8 cellular contexts compared by ENCODE assay signal in the genomic region with DNA sequence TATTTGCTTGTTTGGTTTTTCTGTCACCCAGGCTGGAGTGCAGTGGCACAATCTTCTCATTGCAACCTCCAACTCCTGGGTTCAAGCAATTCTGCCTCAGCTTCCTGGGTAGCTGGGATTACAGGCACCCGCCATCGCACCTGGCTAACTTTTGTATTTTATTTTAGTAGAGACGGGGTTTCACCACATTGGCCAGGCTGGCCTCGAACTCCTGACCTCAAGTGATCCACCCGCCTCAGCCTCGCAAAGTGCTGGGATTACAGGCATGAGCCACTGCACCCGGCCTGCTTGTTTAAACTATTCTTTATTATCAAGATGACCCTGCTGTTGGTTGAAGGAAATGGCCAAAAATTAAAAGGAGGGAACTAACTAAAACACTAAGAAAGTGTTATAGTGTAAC. TPM values are rescaled to one million over a fixed set of nuclear protein-coding genes. Genes with fewer than 3 reads are reported as not detected.
DNase-seq lines count a peak whose midpoint lies in the region; ATAC-seq, FAIRE-seq and TF ChIP-seq lines count a peak whose summit lies in the region.
"Not testable (repeated sequence)": the region's sequence is repeated elsewhere in the genome, so short reads cannot be mapped to it uniquely, and the experiment has no call there.

No MANE protein-coding gene starts in this region.

- H4K20me1 ChIP-seq in PC-9 (ENCODE audit: insufficient read depth) (peaks cover 100% of the 10 kb centered on the region), H1 (replicated peaks in 1 of 2; ENCODE audit: control insufficient read depth in 1 of 2, insufficient read depth in 2 of 2, low read length in 2 of 2) (peaks cover 21 to 61% of the 10 kb centered on the region in 2 experiments)

- H3K4me2 ChIP-seq in PC-9 = 0 out of 2 replicates have a peak overlapping the region, but pooled peaks have one; percentile 5
- not testable (repeated sequence) for H3K4me2 ChIP-seq in H1 (ENCODE audit: insufficient read depth in 1 of 2, low read depth in 2 of 2, low read length in 2 of 2)

- CTCF ChIA-PET in PC-9 (lab: Charles Lee) = not testable (repeated sequence)
- CTCF ChIA-PET in H1 (lab: Charles Lee; ENCODE audit: partially characterized antibody) = interaction anchor here (1.5 kb wide), 1 partner anchor 19 kb away, joined by 4 read pairs; no protein-coding TSS in a partner anchor
- CTCF ChIA-PET in naive thymus-derived CD4-positive, alpha-beta T cell (lab: Charles Lee) = interaction anchor here (2.3 kb wide), 1 partner anchor 14 kb away, joined by 8 read pairs; no protein-coding TSS in a partner anchor

- H4K8ac ChIP-seq in H1 (ENCODE audit: extremely low read depth, insufficient read depth, low read length) = not testable (repeated sequence)

- not testable (repeated sequence) for H3K4ac ChIP-seq in H1 (replicated peaks; ENCODE audit: insufficient read length, low read depth, low read length)

- not testable (repeated sequence) for DNase-seq in CD4-positive, CD25-positive, alpha-beta regulatory T cell; PC-9; H1 (ENCODE audit: low read depth in 1 of 2, low spot score in 2 of 2); naive thymus-derived CD4-positive, alpha-beta T cell
- peak; percentile 48 for DNase-seq in activated CD8-positive, alpha-beta memory T cell treated with anti-CD3 and anti-CD28 coated beads for 24 hours
- DNase-seq in activated effector memory CD4-positive, alpha-beta T cell treated with anti-CD3 and anti-CD28 coated beads, Interleukin-2, amount 50 U/mL, for 16 hours = peak; percentile 61

- H3K79me1 ChIP-seq in H1 (ENCODE audit: low read depth, low read length) = not testable (repeated sequence)

- H2AK5ac ChIP-seq in H1 (ENCODE audit: low read depth, low read length) = not testable (repeated sequence)

- H4K5ac ChIP-seq in H1 (ENCODE audit: insufficient read length, low read depth, low read length) = not testable (repeated sequence)

- H3K56ac ChIP-seq in H1 (replicated peaks; ENCODE audit: insufficient read length, low read depth, low read length) = not testable (repeated sequence)

- intact Hi-C loops in PC-9 (cut with micrococcal nuclease; ENCODE audit: unreplicated experiment) = not testable (repeated sequence)
- intact Hi-C loops in naive thymus-derived CD4-positive, alpha-beta T cell (cut with micrococcal nuclease) = loop anchor here in 1 of 2 donors (2.0 kb wide), 1 partner anchor 15 kb away; no protein-coding TSS in a partner anchor

- TF ChIP-seq RAD21 in H1 (IDR thresholded peaks at IDR 0.05 in 1 of 2, conservative IDR thresholded peaks at IDR 0.05 in 1 of 2; ENCODE audit: low read depth in 2 of 2, low read length in 2 of 2) = not testable (repeated sequence)

- H3K27me3 Mint-ChIP-seq in CD4-positive, CD25-positive, alpha-beta regulatory T cell; IgD-negative memory B cell; naive thymus-derived CD4-positive, alpha-beta T cell; stimulated activated naive CD8-positive, alpha-beta T cell treated with anti-CD3 and anti-CD28 coated beads, Interleukin-15, Interleukin-2, amounts not matched to agents 100 ng/mL and 50 ng/mL, for 24 hours: not testable (repeated sequence)

- not testable (repeated sequence) for H2BK5ac ChIP-seq in H1 (ENCODE audit: low read depth, low read length)

- H2AFZ ChIP-seq in PC-9; H1 (ENCODE audit: low read length): not testable (repeated sequence)

- BruUV-seq in PC-9 (replicated peaks; lab: Mats Ljungman, UMichigan) = not testable (repeated sequence)

- not testable (repeated sequence) for H4K91ac ChIP-seq in H1 (replicated peaks; ENCODE audit: insufficient read length, low read length)

- not testable (repeated sequence) for H3K23me2 ChIP-seq in H1 (ENCODE audit: low read depth, low read length)

- not testable (repeated sequence) for H3K23ac ChIP-seq in H1 (ENCODE audit: insufficient read length)

- H2BK15ac ChIP-seq in H1 (ENCODE audit: low read length) = not testable (repeated sequence)

- peaks cover 100% of the 10 kb centered on the region for H3K79me2 ChIP-seq in PC-9 (ENCODE audit: low read depth)
- peaks cover 71 to 100% of the 10 kb centered on the region in 2 experiments for H3K79me2 ChIP-seq in H1 (ENCODE audit: control insufficient read depth in 1 of 2, insufficient read depth in 2 of 2, low read length in 2 of 2)

- peaks cover 29% of the 10 kb centered on the region for H3F3A ChIP-seq in PC-9 (ENCODE audit: insufficient read depth, low read depth)

- not testable (repeated sequence) for H2BK12ac ChIP-seq in H1 (ENCODE audit: low read depth, low read length)

- WGBS in H1 (ENCODE audit: extremely low coverage in 1 of 2, insufficient coverage in 1 of 2, insufficient read length in 1 of 2, insufficient replicate concordance in 2 of 2, low coverage in 1 of 2, low lambda C conversion rate in 2 of 2, missing lambda C conversion rate in 1 of 2), 2 experiments = 92% methylated on average over 7 of the region's 7 CpGs; no CpG with 5 or more reads in 1 of the 2 experiments

- not testable (repeated sequence) for H2BK120ac ChIP-seq in H1 (replicated peaks; ENCODE audit: low read depth, low read length)

- not testable (repeated sequence) for FAIRE-seq in H1 (lab: Jason Lieb, UNC)

- not testable (repeated sequence) for H3K9me3 Mint-ChIP-seq in CD4-positive, CD25-positive, alpha-beta regulatory T cell; IgD-negative memory B cell; naive thymus-derived CD4-positive, alpha-beta T cell; stimulated activated naive CD8-positive, alpha-beta T cell treated with anti-CD3 and anti-CD28 coated beads, Interleukin-15, Interleukin-2, amounts not matched to agents 100 ng/mL and 50 ng/mL, for 24 hours

- H3K14ac ChIP-seq in H1 (ENCODE audit: insufficient read length) = not testable (repeated sequence)

- peaks cover 76% of the 10 kb centered on the region for H3K4me1 ChIP-seq in CD4-positive, CD25-positive, alpha-beta regulatory T cell (ENCODE audit: control insufficient read depth, insufficient read depth, low read length, poor library complexity, severe bottlenecking)
- H3K4me1 ChIP-seq in PC-9 (replicated peaks; ENCODE audit: insufficient read depth) = peaks cover 44% of the 10 kb centered on the region
- not testable (repeated sequence) for H3K4me1 ChIP-seq in H1 (replicated peaks in 1 of 4; ENCODE audit: control insufficient read depth in 3 of 4, insufficient read depth in 4 of 4, low read length in 3 of 4)
- H3K4me1 ChIP-seq in naive thymus-derived CD4-positive, alpha-beta T cell (ENCODE audit: control insufficient read depth in 2 of 2, insufficient read depth in 2 of 2, low read length in 2 of 2) = peaks cover 30 to 71% of the 10 kb centered on the region in 2 donors

- not testable (repeated sequence) for H3K9me3 ChIP-seq in CD4-positive, CD25-positive, alpha-beta regulatory T cell (ENCODE audit: control insufficient read depth in 2 of 2, low read length in 2 of 2); PC-9 (ENCODE audit: insufficient read depth, low read depth); H1 (ENCODE audit: insufficient read depth in 2 of 2, low read depth in 1 of 2, low read length in 1 of 2); naive thymus-derived CD4-positive, alpha-beta T cell (ENCODE audit: control insufficient read depth in 2 of 3, low read length in 3 of 3)

- peaks cover 62 to 99% (median 79%) of the 10 kb centered on the region in 4 donors for H3K4me1 Mint-ChIP-seq in CD4-positive, CD25-positive, alpha-beta regulatory T cell
- H3K4me1 Mint-ChIP-seq in IgD-negative memory B cell = peaks cover 54 to 70% (median 60%) of the 10 kb centered on the region in 3 donors
- H3K4me1 Mint-ChIP-seq in naive thymus-derived CD4-positive, alpha-beta T cell = peaks cover 59 to 96% (median 83%) of the 10 kb centered on the region in 7 donors
- H3K4me1 Mint-ChIP-seq in stimulated activated naive CD8-positive, alpha-beta T cell treated with anti-CD3 and anti-CD28 coated beads, Interleukin-15, Interleukin-2, amounts not matched to agents 100 ng/mL and 50 ng/mL, for 24 hours (ENCODE audit: low read depth) = peaks cover 83% of the 10 kb centered on the region

- peak overlapping the region in 2 of 3 donors; percentile 5 to 59 for H3K27ac Mint-ChIP-seq in CD4-positive, CD25-positive, alpha-beta regulatory T cell
- H3K27ac Mint-ChIP-seq in IgD-negative memory B cell = peak overlapping the region in 2 of 3 donors; percentile 8 to 26
- H3K27ac Mint-ChIP-seq in naive thymus-derived CD4-positive, alpha-beta T cell = peak overlapping the region in 6 of 9 donors; percentile 14 to 91 (median 71)
- H3K27ac Mint-ChIP-seq in stimulated activated naive CD8-positive, alpha-beta T cell treated with anti-CD3 and anti-CD28 coated beads, Interleukin-15, Interleukin-2, amounts not matched to agents 100 ng/mL and 50 ng/mL, for 24 hours = not testable (repeated sequence)

- peak overlapping the region; percentile 39 for H3K27ac ChIP-seq in CD4-positive, CD25-positive, alpha-beta regulatory T cell (ENCODE audit: insufficient read depth, low read length, poor library complexity, severe bottlenecking)
- not testable (repeated sequence) for H3K27ac ChIP-seq in PC-9; H1 (ENCODE audit: low read depth, low read length); naive thymus-derived CD4-positive, alpha-beta T cell (ENCODE audit: low read depth, low read length)

- POLR2A ChIA-PET in PC-9 (lab: Charles Lee; ENCODE audit: unreplicated experiment); naive thymus-derived CD4-positive, alpha-beta T cell (lab: Charles Lee): not testable (repeated sequence)
- POLR2A ChIA-PET in H1 (lab: Charles Lee; ENCODE audit: partially characterized antibody) = interaction anchor here (0.8 to 4.0 kb wide), 6 partner anchors 11 to 279 kb away, joined by 3 to 21 read pairs (median 4); a partner anchor contains a TSS

- not testable (repeated sequence) for TF ChIP-seq EP300 in H1 (IDR thresholded peaks at IDR 0.05; ENCODE audit: borderline replicate concordance in 1 of 2, low read depth in 2 of 2, low read length in 2 of 2)

- not testable (repeated sequence) for ATAC-seq in CD4-positive, CD25-positive, alpha-beta regulatory T cell (ENCODE audit: low read depth in 2 of 2); naive thymus-derived CD4-positive, alpha-beta T cell

- H3K36me3 Mint-ChIP-seq in CD4-positive, CD25-positive, alpha-beta regulatory T cell = peaks cover 22% of the 10 kb centered on the region
- H3K36me3 Mint-ChIP-seq in IgD-negative memory B cell = not testable (repeated sequence)
- H3K36me3 Mint-ChIP-seq in naive thymus-derived CD4-positive, alpha-beta T cell = peaks cover 0 to 19% (median 12%) of the 10 kb centered on the region in 5 donors
- peaks cover 56% of the 10 kb centered on the region for H3K36me3 Mint-ChIP-seq in stimulated activated naive CD8-positive, alpha-beta T cell treated with anti-CD3 and anti-CD28 coated beads, Interleukin-15, Interleukin-2, amounts not matched to agents 100 ng/mL and 50 ng/mL, for 24 hours (ENCODE audit: low read depth)

- H3K9me2 ChIP-seq in PC-9 (ENCODE audit: insufficient read depth) = not testable (repeated sequence)

- not testable (repeated sequence) for H3K9ac ChIP-seq in H1 (replicated peaks in 1 of 4; ENCODE audit: extremely low read depth in 1 of 4, low read depth in 3 of 4, low read length in 3 of 4)

- TF ChIP-seq POLR2A in H1 (IDR thresholded peaks at IDR 0.05; ENCODE audit: control extremely low read depth in 1 of 2, low read depth in 2 of 2, low read length in 2 of 2) = not testable (repeated sequence)

- H2BK20ac ChIP-seq in H1 (ENCODE audit: low read length) = not testable (repeated sequence)

- not testable (repeated sequence) for H3K27me3 ChIP-seq in CD4-positive, CD25-positive, alpha-beta regulatory T cell (ENCODE audit: control insufficient read depth, insufficient read depth, low read length); PC-9 (ENCODE audit: insufficient read depth, low read depth); H1 (replicated peaks in 1 of 4; ENCODE audit: control insufficient read depth in 3 of 4, extremely low read depth in 1 of 4, insufficient read depth in 3 of 4, low read length in 3 of 4); naive thymus-derived CD4-positive, alpha-beta T cell (ENCODE audit: control insufficient read depth in 2 of 2, insufficient read depth in 2 of 2, low read length in 2 of 2)

- H3K18ac ChIP-seq in H1 (ENCODE audit: extremely low read depth, low read length) = not testable (repeated sequence)

- peak overlapping the region; percentile 37 to 74 (median 56) for H3K4me3 Mint-ChIP-seq in CD4-positive, CD25-positive, alpha-beta regulatory T cell
- peak overlapping the region in 2 of 4 donors; percentile 10 to 39 for H3K4me3 Mint-ChIP-seq in IgD-negative memory B cell
- H3K4me3 Mint-ChIP-seq in naive thymus-derived CD4-positive, alpha-beta T cell = peak overlapping the region in 9 of 10 donors; percentile 23 to 74 (median 63)
- peak overlapping the region; percentile 17 for H3K4me3 Mint-ChIP-seq in stimulated activated naive CD8-positive, alpha-beta T cell treated with anti-CD3 and anti-CD28 coated beads, Interleukin-15, Interleukin-2, amounts not matched to agents 100 ng/mL and 50 ng/mL, for 24 hours

- peaks cover 18% of the 10 kb centered on the region for H3K36me3 ChIP-seq in CD4-positive, CD25-positive, alpha-beta regulatory T cell (ENCODE audit: control insufficient read depth, insufficient read depth, low read length)
- peaks cover 36% of the 10 kb centered on the region for H3K36me3 ChIP-seq in PC-9 (ENCODE audit: low read depth)
- H3K36me3 ChIP-seq in H1 (ENCODE audit: control insufficient read depth in 2 of 4, insufficient read depth in 4 of 4, low read length in 3 of 4) = peaks cover 2 to 18% (median 11%) of the 10 kb centered on the region in 4 experiments; a peak in 5 of 8 replicates
- peaks cover 8 to 13% (median 11%) of the 10 kb centered on the region in 3 experiments for H3K36me3 ChIP-seq in naive thymus-derived CD4-positive, alpha-beta T cell (ENCODE audit: control insufficient read depth in 2 of 3, insufficient read depth in 3 of 3, low read length in 3 of 3)

- peak overlapping the region; percentile 61 for H3K4me3 ChIP-seq in CD4-positive, CD25-positive, alpha-beta regulatory T cell (ENCODE audit: low read depth, low read length)
- H3K4me3 ChIP-seq in PC-9; naive thymus-derived CD4-positive, alpha-beta T cell (ENCODE audit: low read length): not testable (repeated sequence)
- 0 out of 8 replicates have a peak overlapping the region, but pooled peaks of 1 of the 4 experiments have one; percentile 1 for H3K4me3 ChIP-seq in H1 (ENCODE audit: extremely low read depth in 1 of 4, insufficient read depth in 2 of 4, low read depth in 3 of 4, low read length in 4 of 4)

- TF ChIP-seq CTCF in PC-9 (conservative IDR thresholded peaks at IDR 0.05); H1 (IDR thresholded peaks at IDR 0.05; ENCODE audit: control extremely low read depth in 1 of 3, insufficient read depth in 1 of 3, low read depth in 1 of 3, low read length in 3 of 3): not testable (repeated sequence)

RNA-seq across cellular contexts. Expression of a gene that starts 6.2 kb away (rescaled TPM):
- total RNA-seq in CD4-positive, CD25-positive, alpha-beta regulatory T cell = 292 TPM
- 10 to 100 TPM; 32.6 to 71.6 (median 51.0) TPM for polyA plus RNA-seq in CD4-positive, CD25-positive, alpha-beta regulatory T cell
- 44.0 TPM for polyA plus RNA-seq in IgD-negative memory B cell
- 77.0 and 112 TPM in 2 replicates for total RNA-seq in PC-9 (2021)
- total RNA-seq in H1 (2021; fragmentation: NEBNext Ultra II Directional; extraction: Animal tissue kit (Norgen Biotek cat#: 25700)) = 122 and 125 TPM in 2 replicates
- 54.4 and 116 TPM in 2 replicates for polyA plus RNA-seq in H1 (2011; rRNA removed)
- polyA plus RNA-seq in H1 (2011; cell fraction: cytosol; rRNA removed) = 69.8 TPM
- polyA plus RNA-seq in H1 (2011; cell fraction: nucleus; rRNA removed) = 38.2 TPM
- polyA plus RNA-seq in H1 (2012, experiment 1 of 2) = 80.3 to 93.1 TPM (median 84.8 TPM) in 4 replicates
- polyA plus RNA-seq in H1 (2012, experiment 2 of 2) = 11.4 TPM
- polyA plus RNA-seq in H1 (2013, experiment 1 of 2) = 75.1 TPM
- polyA plus RNA-seq in H1 (2013, experiment 2 of 2) = 77.3 TPM
- polyA minus RNA-seq in H1 (2011; rRNA and poly(A)+ RNA removed) = 77.5 and 105 TPM in 2 replicates
- polyA minus RNA-seq in H1 (2011; cell fraction: cytosol; rRNA and poly(A)+ RNA removed) = 84.0 TPM
- 87.1 TPM for polyA minus RNA-seq in H1 (2011; cell fraction: nucleus; rRNA and poly(A)+ RNA removed)
- 100 to 1,000 TPM; 131 to 263 (median 163) TPM for total RNA-seq in naive thymus-derived CD4-positive, alpha-beta T cell
- polyA plus RNA-seq in naive thymus-derived CD4-positive, alpha-beta T cell = 10 to 100 TPM; 34.0 to 64.6 TPM

RNA-seq across cellular contexts. Expression of a gene that starts 55.3 kb away (rescaled TPM):
- total RNA-seq in CD4-positive, CD25-positive, alpha-beta regulatory T cell = 1.7 TPM
- polyA plus RNA-seq in CD4-positive, CD25-positive, alpha-beta regulatory T cell = not detected
- polyA plus RNA-seq in IgD-negative memory B cell (5.4 TPM), H1 (2011; rRNA removed) (66.3 and 94.6 TPM in 2 replicates)
- 132 and 139 TPM in 2 replicates for total RNA-seq in PC-9 (2021)
- total RNA-seq in H1 (2021; fragmentation: NEBNext Ultra II Directional; extraction: Animal tissue kit (Norgen Biotek cat#: 25700)) = 190 and 193 TPM in 2 replicates
- 104 TPM for polyA plus RNA-seq in H1 (2011; cell fraction: cytosol; rRNA removed)
- polyA plus RNA-seq in H1 (2011; cell fraction: nucleus; rRNA removed) = 157 TPM
- 85.0 to 196 TPM (median 117 TPM) in 4 replicates for polyA plus RNA-seq in H1 (2012, experiment 1 of 2)
- 5.9 TPM for polyA plus RNA-seq in H1 (2012, experiment 2 of 2)
- polyA plus RNA-seq in H1 (2013, experiment 1 of 2) = 133 TPM
- polyA plus RNA-seq in H1 (2013, experiment 2 of 2) = 122 TPM
- 185 and 189 TPM in 2 replicates for polyA minus RNA-seq in H1 (2011; rRNA and poly(A)+ RNA removed)
- polyA minus RNA-seq in H1 (2011; cell fraction: cytosol; rRNA and poly(A)+ RNA removed) = 145 TPM
- polyA minus RNA-seq in H1 (2011; cell fraction: nucleus; rRNA and poly(A)+ RNA removed) = 247 TPM
- total RNA-seq in naive thymus-derived CD4-positive, alpha-beta T cell = 1 to 10 TPM in 3 of 5 experiments, under 1 TPM in 2; 0.13 to 1.8 (median 1.2) TPM
- polyA plus RNA-seq in naive thymus-derived CD4-positive, alpha-beta T cell = under 1 TPM in 1 of 2 donors, not detected in 1; 0.35 TPM

Comparison
In these comparisons a context has a peak if more than half of its experiments do, and no peak if none do; other contexts are left out.
1. RNA of a gene that starts 55.3 kb away (total RNA-seq): 190 to 193 TPM in H1 and 132 to 139 TPM in PC-9; 1.7 TPM in CD4-positive, CD25-positive, alpha-beta regulatory T cell (single experiment) and 0.13 to 1.8 TPM in naive thymus-derived CD4-positive, alpha-beta T cell; every median in the first group is over 10 times any median in the second.